Comparison of ENCODE assay signal across 18 cellular contexts in the genomic region with DNA sequence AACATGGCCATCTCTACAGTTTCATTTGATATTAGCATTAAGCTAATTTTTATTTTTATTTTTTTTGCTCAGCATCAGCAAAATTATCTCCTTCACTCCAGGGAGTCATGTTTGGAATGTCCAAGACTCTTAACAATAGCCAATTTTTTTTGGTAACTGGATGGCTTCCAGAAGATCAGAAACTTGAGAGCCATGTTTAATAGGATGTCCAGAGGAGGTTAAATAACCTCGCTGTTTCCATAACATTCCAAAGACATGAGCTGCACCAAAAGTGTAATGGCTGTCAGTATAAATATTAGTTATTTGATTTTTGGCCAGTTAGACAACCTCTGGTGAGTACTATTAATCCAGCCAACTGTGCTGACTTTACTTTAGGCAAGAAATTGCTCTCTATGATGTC.
A peak's percentile ranks its signal among the peaks of the same experiment; 100 is the strongest.
DNase-seq lines count a peak whose midpoint lies in the region; ATAC-seq and TF ChIP-seq lines count a peak whose summit lies in the region.
"Had no signal": no experiment of that assay in that cellular context is flagged by ENCODE, and none has a peak within 500 bp of the region (broad histone marks: within the 10 kb centered on the region; RNA-seq: fewer than 3 reads in every experiment).

No MANE protein-coding gene starts in this region.

- H3K4me3 ChIP-seq in ACC112 (ENCODE audit: low read depth, low read length) (no peak overlapping the region), astrocyte of the spinal cord (ENCODE audit: low read depth, low read length) (no peak overlapping the region)
- H3K4me3 ChIP-seq: esophagus squamous epithelium, transverse colon had no signal

- H3K36me3 Mint-ChIP-seq in activated T-cell treated with anti-CD3 and anti-CD28 coated beads, Interleukin-2, amount 50 U/mL, for 4 hours (ENCODE audit: insufficient read depth), result no peaks in the 10 kb centered on the region
- H3K36me3 Mint-ChIP-seq in glutamatergic neuron (ENCODE audit: unreplicated experiment), result no peaks in the 10 kb centered on the region

- TF ChIP-seq CTCF in astrocyte of the spinal cord (IDR thresholded peaks at IDR 0.05; ENCODE audit: low read depth, low read length), result no peak
- TF ChIP-seq CTCF in glutamatergic neuron (IDR thresholded peaks at IDR 0.05; ENCODE audit: partially characterized antibody, unreplicated experiment), result no peak

- H3K9me3 Mint-ChIP-seq in activated T-cell treated with anti-CD3 and anti-CD28 coated beads, Interleukin-2, amount 50 U/mL, for 4 hours, result no peaks in the 10 kb centered on the region
- H3K9me3 Mint-ChIP-seq in glutamatergic neuron (ENCODE audit: unreplicated experiment), result no peaks in the 10 kb centered on the region
- H3K9me3 Mint-ChIP-seq: activated T-helper 1 cell treated with anti-CD3 and anti-CD28 coated beads, Interleukin-12 subunit alpha, Interleukin-12 subunit beta, Interleukin-2, Interleukin-4 antibody, amounts not matched to agents 30 ng/mL and 10 ng/mL and 1 ng/mL, durations not matched to agents 14 hours and 24 hours and 36 hours; IgD-negative memory B cell had no signal

- no peak overlapping the region for H3K4me3 Mint-ChIP-seq in activated T-cell treated with anti-CD3 and anti-CD28 coated beads, Interleukin-2, amount 50 U/mL, for 4 hours
- no peak overlapping the region for H3K4me3 Mint-ChIP-seq in glutamatergic neuron (ENCODE audit: unreplicated experiment)
- H3K4me3 Mint-ChIP-seq: activated T-helper 1 cell treated with anti-CD3 and anti-CD28 coated beads, Interleukin-12 subunit alpha, Interleukin-12 subunit beta, Interleukin-2, Interleukin-4 antibody, amounts not matched to agents 30 ng/mL and 10 ng/mL and 1 ng/mL, durations not matched to agents 14 hours and 24 hours and 36 hours; IgD-negative memory B cell; nephron had no signal

- H3K4me1 ChIP-seq in ACC112 (ENCODE audit: control insufficient read depth, insufficient read depth, low read length, unreplicated experiment), result peaks cover 30% of the 10 kb centered on the region
- H3K4me1 ChIP-seq: esophagus squamous epithelium, transverse colon had no signal

- peaks cover 6% of the 10 kb centered on the region for H3K27me3 Mint-ChIP-seq in activated T-cell treated with anti-CD3 and anti-CD28 coated beads, Interleukin-2, amount 50 U/mL, for 4 hours (ENCODE audit: low read depth)
- H3K27me3 Mint-ChIP-seq in glutamatergic neuron (ENCODE audit: unreplicated experiment), result peaks cover 3% of the 10 kb centered on the region

- H3K4me1 Mint-ChIP-seq in activated T-cell treated with anti-CD3 and anti-CD28 coated beads, Interleukin-2, amount 50 U/mL, for 4 hours (ENCODE audit: low read depth), result no peaks in the 10 kb centered on the region
- H3K4me1 Mint-ChIP-seq in glutamatergic neuron (ENCODE audit: low read depth, unreplicated experiment), result no peaks in the 10 kb centered on the region
- H3K4me1 Mint-ChIP-seq: IgD-negative memory B cell had no signal

- ATAC-seq in left cardiac atrium, result peak; percentile 57 to 76
- no peak for ATAC-seq in activated T-cell treated with anti-CD3 and anti-CD28 coated beads, Interleukin-2, amount 50 U/mL, for 4 hours
- ATAC-seq: left colon had no signal

- intact Hi-C loops in left cardiac atrium (cut with DNase I), result no loop called here

- H3K27me3 ChIP-seq in ACC112 (ENCODE audit: insufficient read depth, low read length), result no peaks in the 10 kb centered on the region
- H3K27me3 ChIP-seq: esophagus squamous epithelium, transverse colon had no signal

- H3K36me3 ChIP-seq in ACC112 (ENCODE audit: insufficient read depth, low read length), result no peaks in the 10 kb centered on the region
- H3K36me3 ChIP-seq: esophagus squamous epithelium, transverse colon had no signal

- in situ Hi-C loops in astrocyte of the spinal cord (cut with HindIII; ENCODE audit: low sequenced_read_pairs), result no loop called here

- DNase-seq in HT1080 (ENCODE audit: low read depth) (peak; percentile 78), astrocyte of the spinal cord (ENCODE audit: low read depth, low spot score) (peak; percentile 91), left cardiac atrium (no peak), glutamatergic neuron (no peak)
- DNase-seq in activated T-cell treated with anti-CD3 and anti-CD28 coated beads, Interleukin-2, amount 50 U/mL, for 4 hours, result no peak
- no peak for DNase-seq in stimulated activated CD4-positive, alpha-beta T cell treated with anti-CD3 and anti-CD28 coated beads, Interleukin-12 subunit alpha, Interleukin-12 subunit beta, amount 100 ng/mL, for 4 hours
- DNase-seq in activated CD4-positive, alpha-beta T cell treated with anti-CD3 and anti-CD28 coated beads, Interleukin-2, amount 50 U/mL, for 1 hour, result no peak
- DNase-seq: AML-193; central memory CD4-positive, alpha-beta T cell; esophagus squamous epithelium; left colon; NCI-H2029 treated with DMSO at 0.1 percent for 48 hours; NK-92 treated with Interleukin-12 subunit alpha and Interleukin-12 subunit beta, amount 100 ng/mL, for 24 hours; transverse colon had no signal

- H2AFZ ChIP-seq in ACC112 (ENCODE audit: low read length, unreplicated experiment), result no peak overlapping the region

- no peaks in the 10 kb centered on the region for H3K79me2 ChIP-seq in ACC112 (ENCODE audit: control insufficient read depth, insufficient read depth, low read length, unreplicated experiment)

- H3K27ac ChIP-seq in ACC112 (ENCODE audit: low read depth, low read length), result peak overlapping the region; percentile 64
- H3K27ac ChIP-seq: esophagus squamous epithelium, transverse colon had no signal

- H3K27ac Mint-ChIP-seq in glutamatergic neuron (ENCODE audit: unreplicated experiment), result no peak overlapping the region
- H3K27ac Mint-ChIP-seq: activated T-helper 1 cell treated with anti-CD3 and anti-CD28 coated beads, Interleukin-12 subunit alpha, Interleukin-12 subunit beta, Interleukin-2, Interleukin-4 antibody, amounts not matched to agents 30 ng/mL and 10 ng/mL and 1 ng/mL, durations not matched to agents 14 hours and 24 hours and 36 hours; IgD-negative memory B cell; nephron had no signal

Comparison
In these comparisons a context has a peak if more than half of its experiments do, and no peak if none do; other contexts are left out.
1. DNase-seq: peak in HT1080 (single experiment) and astrocyte of the spinal cord (single experiment); none in left cardiac atrium (single experiment), activated T-cell treated with anti-CD3 and anti-CD28 coated beads, Interleukin-2, amount 50 U/mL, for 4 hours (single experiment), glutamatergic neuron (single experiment), stimulated activated CD4-positive, alpha-beta T cell treated with anti-CD3 and anti-CD28 coated beads, Interleukin-12 subunit alpha, Interleukin-12 subunit beta, amount 100 ng/mL, for 4 hours (single experiment) and activated CD4-positive, alpha-beta T cell treated with anti-CD3 and anti-CD28 coated beads, Interleukin-2, amount 50 U/mL, for 1 hour (single experiment).
2. ATAC-seq: peak in left cardiac atrium (2 of 2); none in activated T-cell treated with anti-CD3 and anti-CD28 coated beads, Interleukin-2, amount 50 U/mL, for 4 hours (0 of 2).